In the genomic region with DNA sequence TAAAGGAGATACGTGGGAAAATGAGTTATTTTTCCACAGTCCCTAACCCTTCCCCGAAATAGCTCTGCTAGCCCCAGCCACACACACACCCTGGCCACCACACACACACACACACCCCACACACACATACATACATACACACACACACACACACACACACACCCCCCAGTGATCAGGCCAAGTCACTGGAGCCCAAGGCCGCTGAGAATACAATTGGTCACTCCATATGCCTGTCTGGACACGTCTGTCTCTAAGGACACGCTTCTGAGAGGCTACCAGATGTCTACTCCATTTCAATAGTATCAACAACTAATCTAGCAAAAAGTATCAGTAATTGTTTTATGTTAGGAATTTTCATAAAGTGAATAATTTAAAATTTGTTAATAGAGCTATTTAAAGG, we compare ENCODE assay signal across 22 cellular contexts. TPM values are rescaled to one million over a fixed set of nuclear protein-coding genes. Genes with fewer than 3 reads are reported as not detected.
"Had no signal": no experiment of that assay in that cellular context is flagged by ENCODE, and none has a peak within 500 bp of the region (broad histone marks: within the 10 kb centered on the region; RNA-seq: fewer than 3 reads in every experiment).

No MANE protein-coding gene starts in this region.

- H3K27me3 Mint-ChIP-seq: activated CD8-positive, alpha-beta memory T cell treated with anti-CD3 and anti-CD28 coated beads, Interleukin-2, amount 10 ng/mL, durations not matched to agents 7 days and 5 days; activated T-helper 17 cell treated with anti-CD3 and anti-CD28 coated beads, Interleukin-2, amount 50 U/mL, for 72 hours; natural killer cell treated with Interleukin-12 subunit alpha and Interleukin-12 subunit beta and Interleukin-15 and Interleukin-18, amount 100 ng/mL, for 72 hours; stimulated activated naive B cell treated with anti-CD40 and anti-IgM and Interleukin-4, amounts not matched to agents 10 μg/mL and 1 μg/mL and 100 μg/mL, for 72 hours had no signal

- DNase-seq: activated CD4-positive, alpha-beta T cell treated with anti-CD3 and anti-CD28 coated beads, Interleukin-2, amount 50 U/mL, for 48 hours; activated CD8-positive, alpha-beta memory T cell treated with anti-CD3 and anti-CD28 coated beads, Interleukin-2, amount 10 ng/mL, durations not matched to agents 7 days and 5 days; activated naive CD4-positive, alpha-beta T cell; activated T-cell treated with anti-CD3 and anti-CD28 coated beads, Interleukin-2, amount 50 U/mL, for 1 hour; body of pancreas; central memory CD4-positive, alpha-beta T cell; colonic mucosa; endodermal cell; erythroblast; head of caudate nucleus; kidney; occipital lobe; posterior cingulate gyrus; spleen; stimulated activated naive B cell treated with anti-CD40 and anti-IgM and Interleukin-4, amounts not matched to agents 10 μg/mL and 1 μg/mL and 100 μg/mL, for 72 hours; T-helper 2 cell; upper lobe of left lung had no signal

- H3K27ac Mint-ChIP-seq: activated CD8-positive, alpha-beta memory T cell treated with anti-CD3 and anti-CD28 coated beads, Interleukin-2, amount 10 ng/mL, durations not matched to agents 7 days and 5 days; activated T-helper 17 cell treated with anti-CD3 and anti-CD28 coated beads, Interleukin-2, amount 50 U/mL, for 72 hours; endodermal cell; mesothelial cell of epicardium; natural killer cell treated with Interleukin-12 subunit alpha and Interleukin-12 subunit beta and Interleukin-15 and Interleukin-18, amount 100 ng/mL, for 72 hours; stimulated activated naive B cell treated with anti-CD40 and anti-IgM and Interleukin-4, amounts not matched to agents 10 μg/mL and 1 μg/mL and 100 μg/mL, for 72 hours had no signal

- H3K4me3 Mint-ChIP-seq: activated CD8-positive, alpha-beta memory T cell treated with anti-CD3 and anti-CD28 coated beads, Interleukin-2, amount 10 ng/mL, durations not matched to agents 7 days and 5 days; activated T-helper 17 cell treated with anti-CD3 and anti-CD28 coated beads, Interleukin-2, amount 50 U/mL, for 72 hours; endodermal cell; mesothelial cell of epicardium; natural killer cell treated with Interleukin-12 subunit alpha and Interleukin-12 subunit beta and Interleukin-15 and Interleukin-18, amount 100 ng/mL, for 72 hours; stimulated activated naive B cell treated with anti-CD40 and anti-IgM and Interleukin-4, amounts not matched to agents 10 μg/mL and 1 μg/mL and 100 μg/mL, for 72 hours had no signal

- H3K4me1 Mint-ChIP-seq: endodermal cell; mesothelial cell of epicardium; stimulated activated naive B cell treated with anti-CD40 and anti-IgM and Interleukin-4, amounts not matched to agents 10 μg/mL and 1 μg/mL and 100 μg/mL, for 72 hours had no signal

- H3K9me3 Mint-ChIP-seq: activated T-helper 17 cell treated with anti-CD3 and anti-CD28 coated beads, Interleukin-2, amount 50 U/mL, for 72 hours; endodermal cell; mesothelial cell of epicardium; natural killer cell treated with Interleukin-12 subunit alpha and Interleukin-12 subunit beta and Interleukin-15 and Interleukin-18, amount 100 ng/mL, for 72 hours; stimulated activated naive B cell treated with anti-CD40 and anti-IgM and Interleukin-4, amounts not matched to agents 10 μg/mL and 1 μg/mL and 100 μg/mL, for 72 hours had no signal

- ATAC-seq: activated CD8-positive, alpha-beta memory T cell treated with anti-CD3 and anti-CD28 coated beads, Interleukin-2, amount 10 ng/mL, durations not matched to agents 7 days and 5 days; activated T-helper 17 cell treated with anti-CD3 and anti-CD28 coated beads, Interleukin-2, amount 50 U/mL, for 72 hours; body of pancreas; left lobe of liver; natural killer cell treated with Interleukin-12 subunit alpha and Interleukin-12 subunit beta and Interleukin-15 and Interleukin-18, amount 100 ng/mL, for 72 hours; stimulated activated naive B cell treated with anti-CD40 and anti-IgM and Interleukin-4, amounts not matched to agents 10 μg/mL and 1 μg/mL and 100 μg/mL, for 72 hours had no signal

RNA-seq across cellular contexts. Expression of a gene that starts 35.4 kb away (rescaled TPM):
- total RNA-seq: body of pancreas, left lobe of liver, spleen had no signal

RNA-seq across cellular contexts. Expression of a gene that starts 55.9 kb away (rescaled TPM):
- total RNA-seq: activated T-helper 17 cell treated with anti-CD3 and anti-CD28 coated beads, Interleukin-2, amount 50 U/mL, for 72 hours; thoracic aorta had no signal
